ENCODE assay signal across 3 cellular contexts in genomic region chr16:28704246-28704645, GRCh38. TPM values are rescaled to one million over a fixed set of nuclear protein-coding genes. Genes with fewer than 3 reads are reported as not detected.
"Had no signal": no experiment of that assay in that cellular context is flagged by ENCODE, and none has a peak within 500 bp of the region (broad histone marks: within the 10 kb centered on the region; RNA-seq: fewer than 3 reads in every experiment).

No MANE protein-coding gene starts in this region.

RNA-seq across cellular contexts. Expression of gene NPIPB9, which starts 47.3 kb away (rescaled TPM):
- total RNA-seq: endothelial cell of umbilical vein, epithelial cell of proximal tubule, gastrocnemius medialis had no signal
